ENCODE assay signal across 14 cellular contexts in genomic region chr9:136719212-136719880, GRCh38. TPM values are rescaled to one million over a fixed set of nuclear protein-coding genes. Genes with fewer than 3 reads are reported as not detected.
DNase-seq lines count a peak whose midpoint lies in the region; ATAC-seq and TF ChIP-seq lines count a peak whose summit lies in the region.
"Had no signal": no experiment of that assay in that cellular context is flagged by ENCODE, and none has a peak within 500 bp of the region (broad histone marks: within the 10 kb centered on the region; RNA-seq: fewer than 3 reads in every experiment).

No MANE protein-coding gene starts in this region.

- no peak for TF ChIP-seq CTCF in gastrocnemius medialis (IDR thresholded peaks at IDR 0.05 in 4 of 5, conservative IDR thresholded peaks at IDR 0.05 in 1 of 5)

- POLR2A ChIA-PET in activated CD4-positive, alpha-beta T cell treated with anti-CD3 and anti-CD28 coated beads for 36 hours (lab: Charles Lee) = interaction anchor here (0.8 kb wide), 1 partner anchor 9 kb away, joined by 3 read pairs; no protein-coding TSS in a partner anchor

- peaks cover 4% of the 10 kb centered on the region for H3K4me1 Mint-ChIP-seq in activated CD4-positive, alpha-beta T cell treated with anti-CD3 and anti-CD28 coated beads for 36 hours

- H3K27ac ChIP-seq in right cardiac atrium (ENCODE audit: low read length) (no peak overlapping the region), gastrocnemius medialis (peak overlapping the region in 1 of 4 donors; percentile 51)
- H3K27ac ChIP-seq: PC-9 had no signal

- H3K4me1 ChIP-seq in right cardiac atrium (ENCODE audit: control insufficient read depth, insufficient read depth, low read length) (peaks cover 4% of the 10 kb centered on the region), gastrocnemius medialis (peaks cover 0 to 8% of the 10 kb centered on the region in 2 donors)

- CTCF ChIA-PET in activated CD4-positive, alpha-beta T cell treated with anti-CD3 and anti-CD28 coated beads for 36 hours (lab: Charles Lee) = interaction anchor here (0.6 to 0.7 kb wide), 2 partner anchors 67 to 382 kb away, joined by 3 to 4 read pairs; no protein-coding TSS in a partner anchor

- no peak overlapping the region for H3K4me3 ChIP-seq in right cardiac atrium (ENCODE audit: low read length)
- no peak overlapping the region for H3K4me3 ChIP-seq in gastrocnemius medialis
- H3K4me3 ChIP-seq: PC-9 had no signal

- peaks cover 5% of the 10 kb centered on the region for H3K27me3 Mint-ChIP-seq in activated CD4-positive, alpha-beta T cell treated with anti-CD3 and anti-CD28 coated beads for 36 hours

- H3K4me3 Mint-ChIP-seq in activated CD4-positive, alpha-beta T cell treated with anti-CD3 and anti-CD28 coated beads for 36 hours = no peak overlapping the region

- H3K9me3 ChIP-seq in right cardiac atrium (ENCODE audit: control insufficient read depth, low read length) = no peaks in the 10 kb centered on the region
- no peaks in the 10 kb centered on the region for H3K9me3 ChIP-seq in gastrocnemius medialis

- H3K9me3 Mint-ChIP-seq in activated CD4-positive, alpha-beta T cell treated with anti-CD3 and anti-CD28 coated beads for 36 hours (ENCODE audit: low read depth) = no peaks in the 10 kb centered on the region
- H3K9me3 Mint-ChIP-seq: brain had no signal

- no peak overlapping the region for H3K27ac Mint-ChIP-seq in activated CD4-positive, alpha-beta T cell treated with anti-CD3 and anti-CD28 coated beads for 36 hours

- DNase-seq in activated CD4-positive, alpha-beta T cell treated with anti-CD3 and anti-CD28 coated beads for 36 hours = no peak
- no peak for DNase-seq in activated CD4-positive, alpha-beta T cell treated with anti-CD3 and anti-CD28 coated beads for 1 hour
- DNase-seq in RPMI8226 (peak; percentile 56), right cardiac atrium (peak in 2 of 3 donors; percentile 78 to 79), gastrocnemius medialis (no peak)
- peak; percentile 43 for DNase-seq in stimulated activated naive CD8-positive, alpha-beta T cell treated with anti-CD3 and anti-CD28 coated beads, Interleukin-15, Interleukin-2, amounts not matched to agents 100 U/mL and 50 U/mL, for 24 hours
- DNase-seq: ACHN, IMR-90, PC-9 had no signal

- H3K36me3 Mint-ChIP-seq in activated CD4-positive, alpha-beta T cell treated with anti-CD3 and anti-CD28 coated beads for 36 hours (ENCODE audit: low read depth) = peaks cover 17% of the 10 kb centered on the region

- intact Hi-C loops in activated CD4-positive, alpha-beta T cell treated with anti-CD3 and anti-CD28 coated beads for 36 hours (cut with DNase I, micrococcal nuclease) = no loop called here
- intact Hi-C loops in right cardiac atrium (cut with DNase I) (no loop called here), gastrocnemius medialis (cut with DNase I; ENCODE audit: low total_unique reads) (no loop called here)

- 57% methylated on average over 24 of the region's 24 CpGs for WGBS in right cardiac atrium

- in situ Hi-C loops in gastrocnemius medialis (cut with MboI; ENCODE audit: low sequenced_read_pairs in 4 of 4) = no loop called here

- peaks cover 0 to 30% of the 10 kb centered on the region in 2 donors for H3K36me3 ChIP-seq in gastrocnemius medialis

- H3K27me3 ChIP-seq in right cardiac atrium (ENCODE audit: control insufficient read depth, insufficient read depth) (no peaks in the 10 kb centered on the region), gastrocnemius medialis (peaks cover 7 to 12% (median 9%) of the 10 kb centered on the region in 3 donors)

- no peak for TF ChIP-seq POLR2A in gastrocnemius medialis (IDR thresholded peaks at IDR 0.05)

- peak; percentile 8 for ATAC-seq in activated CD4-positive, alpha-beta T cell treated with anti-CD3 and anti-CD28 coated beads for 36 hours
- ATAC-seq in right cardiac atrium (peak in 1 of 2 donors; percentile 2), HG03342 (IDR thresholded peaks at IDR 0.05; ENCODE audit: unreplicated experiment) (no peak), gastrocnemius medialis (no peak), GM21717 (IDR thresholded peaks at IDR 0.05; ENCODE audit: unreplicated experiment) (no peak)
- peak; percentile 12 for ATAC-seq in stimulated activated naive CD8-positive, alpha-beta T cell treated with anti-CD3 and anti-CD28 coated beads, Interleukin-15, Interleukin-2, amounts not matched to agents 100 U/mL and 50 U/mL, for 24 hours

RNA-seq across cellular contexts. Expression of gene DIPK1B, which starts 7.0 kb away (rescaled TPM):
- under 1 TPM; 0.21 to 0.25 TPM for total RNA-seq in activated CD4-positive, alpha-beta T cell treated with anti-CD3 and anti-CD28 coated beads for 36 hours
- total RNA-seq in right cardiac atrium (10 to 100 TPM; 34.2 to 40.8 (median 36.4) TPM), gastrocnemius medialis (1 to 10 TPM; 1.8 to 4.6 (median 3.8) TPM)
- polyA plus RNA-seq in right cardiac atrium = 42.7 TPM
- polyA plus RNA-seq: keratinocyte had no signal

RNA-seq across cellular contexts. Expression of gene LCN10, which starts 23.4 kb away (rescaled TPM):
- 1 to 10 TPM in 1 of 2 experiments, under 1 TPM in 1; 0.71 to 1.2 TPM for total RNA-seq in activated CD4-positive, alpha-beta T cell treated with anti-CD3 and anti-CD28 coated beads for 36 hours
- total RNA-seq in right cardiac atrium (10 to 100 TPM in 1 of 4 donors, 1 to 10 TPM in 3; 4.5 to 14.1 (median 7.7) TPM), gastrocnemius medialis (1 to 10 TPM in 3 of 4 donors, under 1 TPM in 1; 0.61 to 4.7 (median 1.6) TPM)
- 14.7 TPM for polyA plus RNA-seq in right cardiac atrium
- total RNA-seq: IMR-90 had no signal
- polyA plus RNA-seq: IMR-90, keratinocyte had no signal

RNA-seq across cellular contexts. Expression of gene LCN6, which starts 29.0 kb away (rescaled TPM):
- not detected for total RNA-seq in activated CD4-positive, alpha-beta T cell treated with anti-CD3 and anti-CD28 coated beads for 36 hours
- total RNA-seq in right cardiac atrium = 10 to 100 TPM in 3 of 4 donors, 1 to 10 TPM in 1; 8.3 to 22.8 (median 16.9) TPM
- polyA plus RNA-seq in right cardiac atrium = 41.0 TPM
- 10 to 100 TPM in 1 of 4 donors, 1 to 10 TPM in 3; 2.1 to 11.7 (median 3.7) TPM for total RNA-seq in gastrocnemius medialis
- total RNA-seq: IMR-90, PC-9 had no signal
- polyA plus RNA-seq: IMR-90, keratinocyte had no signal

RNA-seq across cellular contexts. Expression of gene AGPAT2, which starts 32.1 kb away (rescaled TPM):
- total RNA-seq in activated CD4-positive, alpha-beta T cell treated with anti-CD3 and anti-CD28 coated beads for 36 hours = 10 to 100 TPM in 1 of 2 experiments, 1 to 10 TPM in 1; 9.0 to 10.4 TPM
- total RNA-seq in right cardiac atrium (10 to 100 TPM; 63.0 to 92.0 (median 70.2) TPM), gastrocnemius medialis (10 to 100 TPM; 19.0 to 77.4 (median 36.0) TPM)
- 149 TPM for polyA plus RNA-seq in right cardiac atrium

RNA-seq across cellular contexts. Expression of gene LCN8, which starts 38.7 kb away (rescaled TPM):
- total RNA-seq in activated CD4-positive, alpha-beta T cell treated with anti-CD3 and anti-CD28 coated beads for 36 hours = not detected
- total RNA-seq in right cardiac atrium (not detected), gastrocnemius medialis (not detected)
- not detected for polyA plus RNA-seq in right cardiac atrium
- total RNA-seq: IMR-90, omental fat pad, PC-9 had no signal
- polyA plus RNA-seq: IMR-90, keratinocyte had no signal

Comparison
In these comparisons a context has a peak if more than half of its experiments do, and no peak if none do; other contexts are left out.
1. ATAC-seq: peak in activated CD4-positive, alpha-beta T cell treated with anti-CD3 and anti-CD28 coated beads for 36 hours (single experiment) and stimulated activated naive CD8-positive, alpha-beta T cell treated with anti-CD3 and anti-CD28 coated beads, Interleukin-15, Interleukin-2, amounts not matched to agents 100 U/mL and 50 U/mL, for 24 hours (single experiment); none in HG03342 (single experiment), gastrocnemius medialis (0 of 2) and GM21717 (single experiment).
2. DNase-seq: peak in RPMI8226 (single experiment), right cardiac atrium (2 of 3) and stimulated activated naive CD8-positive, alpha-beta T cell treated with anti-CD3 and anti-CD28 coated beads, Interleukin-15, Interleukin-2, amounts not matched to agents 100 U/mL and 50 U/mL, for 24 hours (single experiment); none in activated CD4-positive, alpha-beta T cell treated with anti-CD3 and anti-CD28 coated beads for 36 hours (single experiment), activated CD4-positive, alpha-beta T cell treated with anti-CD3 and anti-CD28 coated beads for 1 hour (single experiment) and gastrocnemius medialis (0 of 2).
3. RNA of gene DIPK1B, which starts 7.0 kb away (total RNA-seq): 34.2 to 40.8 TPM in right cardiac atrium; 1.8 to 4.6 TPM in gastrocnemius medialis and 0.21 to 0.25 TPM in activated CD4-positive, alpha-beta T cell treated with anti-CD3 and anti-CD28 coated beads for 36 hours; every median in the first group is over 4 times any median in the second.